In the genomic region with DNA sequence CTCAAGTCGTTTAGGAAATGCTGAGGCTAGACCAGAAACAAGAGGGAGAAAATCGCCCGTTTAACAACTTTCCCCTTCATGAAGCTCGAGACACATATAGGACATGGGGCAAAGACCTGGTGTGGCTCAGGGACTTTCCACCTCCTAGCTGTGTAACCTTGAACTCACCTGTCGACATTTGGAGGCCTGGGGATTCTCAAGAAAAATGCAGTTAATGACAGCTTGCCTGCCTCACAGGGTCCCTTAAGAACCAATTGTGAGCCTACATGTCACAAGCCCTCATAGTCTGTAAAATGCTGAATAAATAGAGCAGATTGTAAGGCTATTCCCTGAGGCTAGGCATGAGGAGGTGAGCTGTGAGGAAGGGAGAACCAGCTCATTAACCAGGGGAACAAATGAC, we compare ENCODE assay signal across 17 cellular contexts. TPM values are rescaled to one million over a fixed set of nuclear protein-coding genes. Genes with fewer than 3 reads are reported as not detected.
A peak's percentile ranks its signal among the peaks of the same experiment; 100 is the strongest.
DNase-seq lines count a peak whose midpoint lies in the region; ATAC-seq and TF ChIP-seq lines count a peak whose summit lies in the region.
"Had no signal": no experiment of that assay in that cellular context is flagged by ENCODE, and none has a peak within 500 bp of the region (broad histone marks: within the 10 kb centered on the region; RNA-seq: fewer than 3 reads in every experiment).

No MANE protein-coding gene starts in this region.

- H3K36me3 Mint-ChIP-seq in osteocyte (ENCODE audit: unreplicated experiment) (no peaks in the 10 kb centered on the region), glutamatergic neuron (ENCODE audit: unreplicated experiment) (no peaks in the 10 kb centered on the region), CD14-positive monocyte (no peaks in the 10 kb centered on the region)
- H3K36me3 Mint-ChIP-seq: neural progenitor cell had no signal

- H3K4me1 ChIP-seq in Karpas-422 (ENCODE audit: low read length) (no peaks in the 10 kb centered on the region), skeletal muscle tissue (ENCODE audit: control insufficient read depth in 3 of 3, insufficient read depth in 3 of 3, low read length in 3 of 3) (peaks cover 7 to 26% (median 17%) of the 10 kb centered on the region in 3 donors), aorta (ENCODE audit: control insufficient read depth in 1 of 2, insufficient read depth in 2 of 2, low read length in 2 of 2) (no peaks in the 10 kb centered on the region)
- H3K4me1 ChIP-seq: neural progenitor cell had no signal

- H3K9me3 Mint-ChIP-seq in osteocyte (ENCODE audit: unreplicated experiment) (no peaks in the 10 kb centered on the region), glutamatergic neuron (ENCODE audit: unreplicated experiment) (no peaks in the 10 kb centered on the region), CD14-positive monocyte (no peaks in the 10 kb centered on the region)
- H3K9me3 Mint-ChIP-seq: activated T-cell treated with anti-CD3 and anti-CD28 coated beads, Interleukin-2, amount 50 U/mL, for 72 hours; neural progenitor cell had no signal

- peaks cover 27% of the 10 kb centered on the region for H3K4me1 Mint-ChIP-seq in osteocyte (ENCODE audit: unreplicated experiment)
- H3K4me1 Mint-ChIP-seq in glutamatergic neuron (ENCODE audit: low read depth, unreplicated experiment), result peaks cover under 1% of the 10 kb centered on the region
- H3K4me1 Mint-ChIP-seq in CD14-positive monocyte, result peaks cover 23% of the 10 kb centered on the region

- H3K4me3 Mint-ChIP-seq in osteocyte (ENCODE audit: unreplicated experiment), result no peak overlapping the region
- H3K4me3 Mint-ChIP-seq in glutamatergic neuron (ENCODE audit: unreplicated experiment), result no peak overlapping the region
- no peak overlapping the region for H3K4me3 Mint-ChIP-seq in CD14-positive monocyte
- H3K4me3 Mint-ChIP-seq: activated T-cell treated with anti-CD3 and anti-CD28 coated beads, Interleukin-2, amount 50 U/mL, for 72 hours; neural progenitor cell had no signal

- peak; percentile 33 for ATAC-seq in GM18858 (IDR thresholded peaks at IDR 0.05; ENCODE audit: unreplicated experiment)
- peak; percentile 52 for ATAC-seq in HG02610 (IDR thresholded peaks at IDR 0.05; ENCODE audit: unreplicated experiment)
- ATAC-seq in aorta (ENCODE audit: low FRiP score), result no peak
- ATAC-seq: activated T-cell treated with anti-CD3 and anti-CD28 coated beads, Interleukin-2, amount 50 U/mL, for 72 hours; esophagus mucosa had no signal

- no peak overlapping the region for H3K4me3 ChIP-seq in Karpas-422 (ENCODE audit: low read length)
- H3K4me3 ChIP-seq in skeletal muscle tissue (ENCODE audit: low read length in 3 of 3), result no peak overlapping the region
- no peak overlapping the region for H3K4me3 ChIP-seq in aorta (ENCODE audit: low read length in 2 of 2)
- H3K4me3 ChIP-seq: lung, neural progenitor cell, Peyer's patch, skin epidermis had no signal

- 67 to 79% methylated on average over 5 of the region's 5 CpGs for WGBS in aorta, 2 donors

- TF ChIP-seq CTCF in osteocyte (IDR thresholded peaks at IDR 0.05) (no peak), glutamatergic neuron (IDR thresholded peaks at IDR 0.05; ENCODE audit: partially characterized antibody, unreplicated experiment) (no peak), CD14-positive monocyte (IDR thresholded peaks at IDR 0.05) (no peak)

- DNase-seq in Karpas-422 (peak; percentile 5), osteocyte (ENCODE audit: extremely low spot score, unreplicated experiment) (no peak), glutamatergic neuron (no peak), CD14-positive monocyte (ENCODE audit: low spot score) (no peak), aorta (no peak)
- DNase-seq: activated CD4-positive, alpha-beta T cell treated with anti-CD3 and anti-CD28 coated beads, Interleukin-2, amount 50 U/mL, for 1 hour; activated T-cell treated with anti-CD3 and anti-CD28 coated beads, Interleukin-2, amount 50 U/mL, for 72 hours had no signal

- H3K9ac ChIP-seq in Karpas-422 (ENCODE audit: low read length) (no peak overlapping the region), skeletal muscle tissue (ENCODE audit: low read depth in 1 of 3, low read length in 3 of 3) (no peak overlapping the region)
- H3K9ac ChIP-seq: neural progenitor cell had no signal

- H3K27ac ChIP-seq in Karpas-422 (ENCODE audit: low read length) (no peak overlapping the region), skeletal muscle tissue (ENCODE audit: low read depth, low read length) (peak overlapping the region; percentile 51), aorta (ENCODE audit: low read depth in 1 of 2, low read length in 2 of 2) (no peak overlapping the region)
- H3K27ac ChIP-seq: C4-2B, neural progenitor cell, Peyer's patch, skin epidermis had no signal

- H3K27ac Mint-ChIP-seq in osteocyte (ENCODE audit: unreplicated experiment), result no peak overlapping the region
- H3K27ac Mint-ChIP-seq in glutamatergic neuron (ENCODE audit: unreplicated experiment), result no peak overlapping the region
- peak overlapping the region in 1 of 7 donors; percentile 35 for H3K27ac Mint-ChIP-seq in CD14-positive monocyte
- H3K27ac Mint-ChIP-seq: activated T-cell treated with anti-CD3 and anti-CD28 coated beads, Interleukin-2, amount 50 U/mL, for 72 hours; neural progenitor cell had no signal

- intact Hi-C loops in CD14-positive monocyte (cut with micrococcal nuclease) (no loop called here), aorta (cut with DNase I) (no loop called here)

- no peak overlapping the region for H2AFZ ChIP-seq in Karpas-422 (ENCODE audit: low read length)
- H2AFZ ChIP-seq: neural progenitor cell had no signal

- H3K79me2 ChIP-seq in Karpas-422 (ENCODE audit: low read length), result no peaks in the 10 kb centered on the region

- H3K27me3 Mint-ChIP-seq in osteocyte (ENCODE audit: unreplicated experiment) (no peaks in the 10 kb centered on the region), glutamatergic neuron (ENCODE audit: unreplicated experiment) (peaks cover 6% of the 10 kb centered on the region), CD14-positive monocyte (ENCODE audit: low read depth in 3 of 3) (peaks cover 0 to 1% (median 0%) of the 10 kb centered on the region in 3 donors)

- H3K9me3 ChIP-seq in Karpas-422 (ENCODE audit: low read length) (no peaks in the 10 kb centered on the region), skeletal muscle tissue (ENCODE audit: control insufficient read depth in 3 of 3, low read length in 3 of 3) (no peaks in the 10 kb centered on the region), aorta (ENCODE audit: control insufficient read depth, low read length) (no peaks in the 10 kb centered on the region)
- H3K9me3 ChIP-seq: Peyer's patch had no signal

- no peaks in the 10 kb centered on the region for H3K36me3 ChIP-seq in Karpas-422 (ENCODE audit: insufficient read depth, low read length)
- H3K36me3 ChIP-seq in skeletal muscle tissue (ENCODE audit: control insufficient read depth in 3 of 3, insufficient read depth in 3 of 3, low read length in 3 of 3), result no peaks in the 10 kb centered on the region
- H3K36me3 ChIP-seq in aorta (ENCODE audit: control insufficient read depth in 1 of 2, insufficient read depth in 2 of 2, low read length in 1 of 2), result no peaks in the 10 kb centered on the region
- H3K36me3 ChIP-seq: neural progenitor cell, Peyer's patch had no signal

- no peak overlapping the region for H3K4me2 ChIP-seq in Karpas-422 (ENCODE audit: low read depth, low read length, poor library complexity, severe bottlenecking)
- H3K4me2 ChIP-seq: neural progenitor cell had no signal

- H3K27me3 ChIP-seq in Karpas-422 (ENCODE audit: low read length), result no peaks in the 10 kb centered on the region
- H3K27me3 ChIP-seq in skeletal muscle tissue (ENCODE audit: control insufficient read depth in 3 of 3, insufficient read depth in 3 of 3, low read length in 3 of 3), result no peaks in the 10 kb centered on the region
- no peaks in the 10 kb centered on the region for H3K27me3 ChIP-seq in aorta (ENCODE audit: control insufficient read depth in 1 of 2, insufficient read depth in 2 of 2, low read length in 1 of 2)
- H3K27me3 ChIP-seq: neural progenitor cell, Peyer's patch had no signal

- no peaks in the 10 kb centered on the region for H4K20me1 ChIP-seq in Karpas-422 (ENCODE audit: insufficient read depth, low read depth, low read length)

- H3K9me2 ChIP-seq in Karpas-422 (replicated peaks; ENCODE audit: insufficient read depth, low read length), result no peaks in the 10 kb centered on the region

RNA-seq across cellular contexts. Expression of a gene that starts 35.1 kb away (rescaled TPM):
- total RNA-seq in Karpas-422 (2014; rRNA removed; shearing (Covaris generic); ENCODE audit: low replicate concordance), result 23.3 and 26.5 TPM in 2 replicates
- total RNA-seq in skeletal muscle tissue, result 6.8 TPM
- total RNA-seq in osteocyte, result 38.5 and 40.5 TPM in 2 replicates
- total RNA-seq in glutamatergic neuron (ENCODE audit: unreplicated experiment), result 4.8 TPM
- 10 to 100 TPM in 1 of 2 donors, 1 to 10 TPM in 1; 2.5 to 13.4 TPM for polyA plus RNA-seq in CD14-positive monocyte
- 10 to 100 TPM; 10.8 to 14.7 TPM for total RNA-seq in aorta
- polyA plus RNA-seq in aorta, result 10 to 100 TPM in 1 of 2 donors, 1 to 10 TPM in 1; 8.8 to 13.4 TPM

RNA-seq across cellular contexts. Expression of a gene that starts 35.3 kb away (rescaled TPM):
- 195 and 298 TPM in 2 replicates for total RNA-seq in Karpas-422 (2014; rRNA removed; shearing (Covaris generic); ENCODE audit: low replicate concordance)
- total RNA-seq in skeletal muscle tissue (95.0 TPM), osteocyte (140 and 147 TPM in 2 replicates), glutamatergic neuron (ENCODE audit: unreplicated experiment) (43.2 TPM), aorta (10 to 100 TPM; 51.2 to 70.9 TPM)
- polyA plus RNA-seq in CD14-positive monocyte (10 to 100 TPM; 55.6 to 66.1 TPM), aorta (10 to 100 TPM; 56.1 to 62.5 TPM)

RNA-seq across cellular contexts. Expression of a gene that starts 53.8 kb away (rescaled TPM):
- total RNA-seq in Karpas-422 (2014; rRNA removed; shearing (Covaris generic); ENCODE audit: low replicate concordance), result not detected in 2 replicates
- total RNA-seq in skeletal muscle tissue, result not detected
- total RNA-seq in osteocyte, result not detected in 2 replicates
- not detected for total RNA-seq in glutamatergic neuron (ENCODE audit: unreplicated experiment)
- not detected for polyA plus RNA-seq in CD14-positive monocyte
- not detected for total RNA-seq in aorta
- polyA plus RNA-seq in aorta, result 1 to 10 TPM in 1 of 2 donors, under 1 TPM in 1; 0.08 to 3.1 TPM
- total RNA-seq: T-helper 1 cell treated with Interleukin-12 subunit alpha and Interleukin-12 subunit beta and Interleukin-4 antibody, amounts not matched to agents 30 ng/mL and 1 ng/mL, for 36 hours had no signal
